1 cellular context compared by ENCODE assay signal in genomic region chr3:195838714-195839113, GRCh38.
TF ChIP-seq lines count a peak whose summit lies in the region.

No MANE protein-coding gene starts in this region.

TF ChIP-seq in K562, 482 proteins besides CTCF, POLR2A, EP300 and RAD21 (continued from another document):
- TF ChIP-seq ZBTB33 (CRISPR knock-in tag; IDR thresholded peaks at IDR 0.05) (no peak), ASH1L (IDR thresholded peaks at IDR 0.05; ENCODE audit: borderline replicate concordance, low read depth, partially characterized antibody) (no peak), RNF2 (IDR thresholded peaks at IDR 0.05) (no peak), ZC3H8 (IDR thresholded peaks at IDR 0.05) (no peak), KLF10 (CRISPR knock-in tag; IDR thresholded peaks at IDR 0.05) (no peak)
